Comparison of ENCODE assay signal across 20 cellular contexts in genomic region chr22:25495286-25495685, GRCh38.
DNase-seq lines count a peak whose midpoint lies in the region; ATAC-seq and TF ChIP-seq lines count a peak whose summit lies in the region.
"Had no signal": no experiment of that assay in that cellular context is flagged by ENCODE, and none has a peak within 500 bp of the region (broad histone marks: within the 10 kb centered on the region; RNA-seq: fewer than 3 reads in every experiment).

No MANE protein-coding gene starts in this region.

- H3K36me3 Mint-ChIP-seq in GM23338 (ENCODE audit: low read depth) (no peaks in the 10 kb centered on the region; the same call in 1 of the 3 replicates), activated B cell treated with CpG ODN at 0.5 μM for 24 hours (ENCODE audit: low read depth) (peaks cover 3% of the 10 kb centered on the region)

- H3K27me3 ChIP-seq in GM23338 (ENCODE audit: insufficient read depth): no peaks in the 10 kb centered on the region

- H3K9me3 Mint-ChIP-seq in GM23338: no peaks in the 10 kb centered on the region
- no peaks in the 10 kb centered on the region for H3K9me3 Mint-ChIP-seq in activated B cell treated with CpG ODN at 0.5 μM for 24 hours
- H3K9me3 Mint-ChIP-seq: activated naive CD4-positive, alpha-beta T cell treated with anti-CD3 and anti-CD28 coated beads for 36 hours; naive thymus-derived CD8-positive, alpha-beta T cell; stimulated activated naive CD8-positive, alpha-beta T cell treated with anti-CD3 and anti-CD28 coated beads, Interleukin-15, Interleukin-2, amounts not matched to agents 100 ng/mL and 50 ng/mL, for 24 hours; type B pancreatic cell had no signal

- 0 out of 2 replicates have a peak, but pooled peaks cover 3% of the 10 kb centered on the region for H4K20me1 ChIP-seq in GM23338 (replicated peaks; ENCODE audit: insufficient read depth)

- H3K27me3 Mint-ChIP-seq in GM23338 (ENCODE audit: insufficient read depth, low read depth, poor library complexity) (peaks cover 11% of the 10 kb centered on the region), activated B cell treated with CpG ODN at 0.5 μM for 24 hours (no peaks in the 10 kb centered on the region)

- H3K4me3 Mint-ChIP-seq in GM23338 (no peak overlapping the region), activated B cell treated with CpG ODN at 0.5 μM for 24 hours (no peak overlapping the region)
- H3K4me3 Mint-ChIP-seq: activated naive CD4-positive, alpha-beta T cell treated with anti-CD3 and anti-CD28 coated beads for 36 hours; naive thymus-derived CD8-positive, alpha-beta T cell; stimulated activated naive CD8-positive, alpha-beta T cell treated with anti-CD3 and anti-CD28 coated beads, Interleukin-15, Interleukin-2, amounts not matched to agents 100 ng/mL and 50 ng/mL, for 24 hours; type B pancreatic cell had no signal

- ATAC-seq in GM23338: no peak
- no peak for ATAC-seq in activated B cell treated with CpG ODN at 0.5 μM for 24 hours (ENCODE audit: low read depth)
- no peak for ATAC-seq in GM18870 (IDR thresholded peaks at IDR 0.05; ENCODE audit: unreplicated experiment)
- ATAC-seq: naive thymus-derived CD8-positive, alpha-beta T cell; Right ventricle myocardium inferior had no signal

- H3K79me2 ChIP-seq in GM23338 (replicated peaks; ENCODE audit: insufficient read depth): no peaks in the 10 kb centered on the region

- intact Hi-C loops in activated B cell treated with CpG ODN at 0.5 μM for 24 hours (cut with micrococcal nuclease): no loop called here

- H3K9me2 ChIP-seq in GM23338 (ENCODE audit: insufficient read depth): 0 out of 2 replicates have a peak, but pooled peaks cover 7% of the 10 kb centered on the region

- H3K4me1 ChIP-seq in GM23338 (ENCODE audit: insufficient read depth): peaks cover 9% of the 10 kb centered on the region; the same call in 1 of the 2 replicates

- CTCF ChIA-PET in activated B cell treated with CpG ODN at 0.5 μM for 24 hours (lab: Charles Lee): no interaction called here

- POLR2A ChIA-PET in activated B cell treated with CpG ODN at 0.5 μM for 24 hours (lab: Charles Lee): interaction anchor here (0.6 to 1.0 kb wide), 2 partner anchors 13 to 49 kb away, joined by 3 read pairs; no protein-coding TSS in a partner anchor

- H3K27ac ChIP-seq in GM23338 (ENCODE audit: low read depth): no peak overlapping the region
- H3K27ac ChIP-seq: skin epidermis had no signal

- DNase-seq in GM23338 (ENCODE audit: low spot score) (no peak), NCI-H1694 (lab: John Stamatoyannopoulos, UW) (peak; percentile 33), activated B cell treated with CpG ODN at 0.5 μM for 24 hours (no peak), myocyte (ENCODE audit: low read depth) (peak; percentile 26), GM20000 (ENCODE audit: low spot score) (no peak), UCSD-AML1 (lab: John Stamatoyannopoulos, UW; ENCODE audit: unreplicated experiment) (no peak)
- DNase-seq: activated CD4-positive, alpha-beta T cell treated with anti-CD3 and anti-CD28 coated beads, Interleukin-2, amount 50 U/mL, for 48 hours; activated naive CD4-positive, alpha-beta T cell treated with anti-CD3 and anti-CD28 coated beads for 36 hours; activated T-cell treated with anti-CD3 and anti-CD28 coated beads for 4 hours; DND-41; head of caudate nucleus; mammary epithelial cell; naive thymus-derived CD8-positive, alpha-beta T cell; NCI-H187 treated with DMSO at 0.1 percent for 48 hours; posterior cingulate gyrus had no signal

- H3K4me3 ChIP-seq in GM23338: no peak overlapping the region
- H3K4me3 ChIP-seq: skin epidermis had no signal

- no peaks in the 10 kb centered on the region for H3K36me3 ChIP-seq in GM23338 (ENCODE audit: insufficient read depth)

- H3K4me1 Mint-ChIP-seq in GM23338 (peaks cover 6% of the 10 kb centered on the region), activated B cell treated with CpG ODN at 0.5 μM for 24 hours (peaks cover 5% of the 10 kb centered on the region)

- H3K27ac Mint-ChIP-seq in GM23338 (0 out of 2 replicates have a peak overlapping the region, but pooled peaks have one; percentile 50), activated B cell treated with CpG ODN at 0.5 μM for 24 hours (peak overlapping the region; percentile 42)
- H3K27ac Mint-ChIP-seq: activated naive CD4-positive, alpha-beta T cell treated with anti-CD3 and anti-CD28 coated beads for 36 hours; stimulated activated naive CD8-positive, alpha-beta T cell treated with anti-CD3 and anti-CD28 coated beads, Interleukin-15, Interleukin-2, amounts not matched to agents 100 ng/mL and 50 ng/mL, for 24 hours; type B pancreatic cell had no signal

- no peaks in the 10 kb centered on the region for H3F3A ChIP-seq in GM23338 (replicated peaks; ENCODE audit: low read depth)

- H3K4me2 ChIP-seq in GM23338: no peak overlapping the region

- TF ChIP-seq CTCF in GM23338 (conservative IDR thresholded peaks at IDR 0.05; ENCODE audit: low read depth in 2 of 2): no peak
- TF ChIP-seq CTCF in activated B cell treated with CpG ODN at 0.5 μM for 24 hours (IDR thresholded peaks at IDR 0.05): no peak
- no peak for TF ChIP-seq CTCF in GM20000 (IDR thresholded peaks at IDR 0.05; ENCODE audit: extremely low read depth, missing control alignments)

- H2AFZ ChIP-seq in GM23338: no peak overlapping the region

TF ChIP-seq in GM23338, 12 proteins besides CTCF, POLR2A, EP300 and RAD21 (continues in another document):
- TF ChIP-seq EZH2phosphoT487 (IDR thresholded peaks at IDR 0.05; ENCODE audit: unreplicated experiment): no peak
- TF ChIP-seq ZNF114 (CRISPR knock-in tag; IDR thresholded peaks at IDR 0.05): no peak
- TF ChIP-seq STAT1 (IDR thresholded peaks at IDR 0.05; ENCODE audit: unreplicated experiment): no peak
- TF ChIP-seq, protein P1, sequence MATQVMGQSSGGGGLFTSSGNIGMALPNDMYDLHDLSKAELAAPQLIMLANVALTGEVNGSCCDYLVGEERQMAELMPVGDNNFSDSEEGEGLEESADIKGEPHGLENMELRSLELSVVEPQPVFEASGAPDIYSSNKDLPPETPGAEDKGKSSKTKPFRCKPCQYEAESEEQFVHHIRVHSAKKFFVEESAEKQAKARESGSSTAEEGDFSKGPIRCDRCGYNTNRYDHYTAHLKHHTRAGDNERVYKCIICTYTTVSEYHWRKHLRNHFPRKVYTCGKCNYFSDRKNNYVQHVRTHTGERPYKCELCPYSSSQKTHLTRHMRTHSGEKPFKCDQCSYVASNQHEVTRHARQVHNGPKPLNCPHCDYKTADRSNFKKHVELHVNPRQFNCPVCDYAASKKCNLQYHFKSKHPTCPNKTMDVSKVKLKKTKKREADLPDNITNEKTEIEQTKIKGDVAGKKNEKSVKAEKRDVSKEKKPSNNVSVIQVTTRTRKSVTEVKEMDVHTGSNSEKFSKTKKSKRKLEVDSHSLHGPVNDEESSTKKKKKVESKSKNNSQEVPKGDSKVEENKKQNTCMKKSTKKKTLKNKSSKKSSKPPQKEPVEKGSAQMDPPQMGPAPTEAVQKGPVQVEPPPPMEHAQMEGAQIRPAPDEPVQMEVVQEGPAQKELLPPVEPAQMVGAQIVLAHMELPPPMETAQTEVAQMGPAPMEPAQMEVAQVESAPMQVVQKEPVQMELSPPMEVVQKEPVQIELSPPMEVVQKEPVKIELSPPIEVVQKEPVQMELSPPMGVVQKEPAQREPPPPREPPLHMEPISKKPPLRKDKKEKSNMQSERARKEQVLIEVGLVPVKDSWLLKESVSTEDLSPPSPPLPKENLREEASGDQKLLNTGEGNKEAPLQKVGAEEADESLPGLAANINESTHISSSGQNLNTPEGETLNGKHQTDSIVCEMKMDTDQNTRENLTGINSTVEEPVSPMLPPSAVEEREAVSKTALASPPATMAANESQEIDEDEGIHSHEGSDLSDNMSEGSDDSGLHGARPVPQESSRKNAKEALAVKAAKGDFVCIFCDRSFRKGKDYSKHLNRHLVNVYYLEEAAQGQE (IDR thresholded peaks at IDR 0.05; ENCODE audit: unreplicated experiment): no peak

Comparison
In these comparisons a context has a peak if more than half of its experiments do, and no peak if none do; other contexts are left out.
1. DNase-seq: peak in NCI-H1694 (single experiment) and myocyte (single experiment); none in GM23338 (single experiment), activated B cell treated with CpG ODN at 0.5 μM for 24 hours (single experiment), GM20000 (single experiment) and UCSD-AML1 (single experiment).